Comparison of ENCODE assay signal across 13 cellular contexts in genomic region chr17:65183736-65184135, GRCh38. TPM values are rescaled to one million over a fixed set of nuclear protein-coding genes. Genes with fewer than 3 reads are reported as not detected.
DNase-seq lines count a peak whose midpoint lies in the region; ATAC-seq and TF ChIP-seq lines count a peak whose summit lies in the region.
"Had no signal": no experiment of that assay in that cellular context is flagged by ENCODE, and none has a peak within 500 bp of the region (broad histone marks: within the 10 kb centered on the region; RNA-seq: fewer than 3 reads in every experiment).

No MANE protein-coding gene starts in this region.

- peaks cover 63% of the 10 kb centered on the region for H3K4me1 Mint-ChIP-seq in nephron progenitor cell

- H4K20me1 ChIP-seq in DOHH2 (ENCODE audit: control insufficient read depth, insufficient read depth, low read depth, low read length), result no peaks in the 10 kb centered on the region

- peaks cover 10% of the 10 kb centered on the region for H3K36me3 ChIP-seq in DOHH2 (ENCODE audit: control insufficient read depth, low read length)
- no peaks in the 10 kb centered on the region for H3K36me3 ChIP-seq in spleen

- H3K36me3 Mint-ChIP-seq in nephron progenitor cell (ENCODE audit: low read depth), result no peaks in the 10 kb centered on the region
- H3K36me3 Mint-ChIP-seq: activated naive CD8-positive, alpha-beta T cell treated with anti-CD3 and anti-CD28 coated beads for 36 hours had no signal

- H3K27ac Mint-ChIP-seq in nephron progenitor cell, result peak overlapping the region; percentile 74
- H3K27ac Mint-ChIP-seq: activated naive CD8-positive, alpha-beta T cell treated with anti-CD3 and anti-CD28 coated beads for 36 hours had no signal

- 0 out of 2 replicates have a peak overlapping the region, but pooled peaks have one; percentile 98 for H3K27ac ChIP-seq in DOHH2 (ENCODE audit: low read depth, low read length)
- H3K27ac ChIP-seq in spleen, result peak overlapping the region in 1 of 8 donors; percentile 14

- H3K79me2 ChIP-seq in DOHH2 (ENCODE audit: control insufficient read depth, low read length), result no peaks in the 10 kb centered on the region

- H3K27me3 Mint-ChIP-seq in nephron progenitor cell (ENCODE audit: low read depth, poor library complexity), result peaks cover 25% of the 10 kb centered on the region

- peaks cover 34% of the 10 kb centered on the region for H3F3A ChIP-seq in DOHH2 (ENCODE audit: control insufficient read depth, insufficient read depth)

- intact Hi-C loops in left ventricle myocardium superior (cut with micrococcal nuclease) (no loop called here), spleen (cut with DNase I; ENCODE audit: low total_unique reads) (no loop called here)

- ATAC-seq in HG02840 (IDR thresholded peaks at IDR 0.05; ENCODE audit: low FRiP score, unreplicated experiment) (no peak), left ventricle myocardium superior (no peak)
- ATAC-seq: activated CD4-positive, CD25-positive, alpha-beta regulatory T cell treated with anti-CD3 and anti-CD28 coated beads, Interleukin-2, amount 50 U/mL, for 24 hours; naive thymus-derived CD4-positive, alpha-beta T cell had no signal

- H3K4me1 ChIP-seq in DOHH2 (ENCODE audit: control insufficient read depth, low read length) (peaks cover 91% of the 10 kb centered on the region), spleen (peaks cover 0 to 38% (median 19%) of the 10 kb centered on the region in 6 donors)

- 58 to 75% (median 67%) methylated on average over 6 of the region's 6 CpGs for WGBS in spleen, 5 donors

- H3K9me2 ChIP-seq in DOHH2 (replicated peaks; ENCODE audit: control insufficient read depth, low read length), result no peaks in the 10 kb centered on the region

- H3K9me3 Mint-ChIP-seq in nephron progenitor cell, result peaks cover 11% of the 10 kb centered on the region
- H3K9me3 Mint-ChIP-seq: activated naive CD8-positive, alpha-beta T cell treated with anti-CD3 and anti-CD28 coated beads for 36 hours had no signal

- H3K4me3 Mint-ChIP-seq in nephron progenitor cell, result peak overlapping the region; percentile 35
- H3K4me3 Mint-ChIP-seq: activated naive CD8-positive, alpha-beta T cell treated with anti-CD3 and anti-CD28 coated beads for 36 hours; naive thymus-derived CD4-positive, alpha-beta T cell had no signal

- TF ChIP-seq CTCF in DOHH2 (IDR thresholded peaks at IDR 0.05; ENCODE audit: low read depth, low read length, poor library complexity, severe bottlenecking) (no peak), epithelial cell of esophagus (IDR thresholded peaks at IDR 0.05; ENCODE audit: insufficient read depth, low read depth, low read length, missing control alignments) (no peak), nephron progenitor cell (IDR thresholded peaks at IDR 0.05) (no peak), spleen (IDR thresholded peaks at IDR 0.05 in 8 of 11, conservative IDR thresholded peaks at IDR 0.05 in 3 of 11) (no peak)

- no peaks in the 10 kb centered on the region for H3K9me3 ChIP-seq in DOHH2 (ENCODE audit: control insufficient read depth, insufficient read depth, low read length)
- no peaks in the 10 kb centered on the region for H3K9me3 ChIP-seq in spleen

- TF ChIP-seq POLR2A in spleen (IDR thresholded peaks at IDR 0.05), result no peak

- peak; percentile 16 for DNase-seq in NCI-H226
- peak; percentile 8 for DNase-seq in epithelial cell of esophagus (ENCODE audit: low read depth)
- DNase-seq in nephron progenitor cell, result no peak
- no peak for DNase-seq in left ventricle myocardium superior
- no peak for DNase-seq in Ammon's horn (ENCODE audit: low spot score)
- DNase-seq in spleen, result no peak
- DNase-seq: activated naive CD8-positive, alpha-beta T cell treated with anti-CD3 and anti-CD28 coated beads for 36 hours; naive thymus-derived CD4-positive, alpha-beta T cell; NCI-H1105; OCI-M1 had no signal

- H3K4me3 ChIP-seq in DOHH2 (ENCODE audit: low read length) (no peak overlapping the region), epithelial cell of esophagus (ENCODE audit: low read length) (no peak overlapping the region), spleen (no peak overlapping the region)

- H3K27me3 ChIP-seq in DOHH2 (ENCODE audit: control insufficient read depth, low read length), result no peaks in the 10 kb centered on the region
- no peaks in the 10 kb centered on the region for H3K27me3 ChIP-seq in spleen (replicated peaks in 1 of 7)

- peak overlapping the region; percentile 87; the same call in 1 of the 2 replicates for H3K4me2 ChIP-seq in DOHH2 (ENCODE audit: low read length)

RNA-seq across cellular contexts. Expression of gene RGS9, which starts 46.6 kb away (rescaled TPM):
- total RNA-seq in left ventricle myocardium superior (2.0 TPM), spleen (1 to 10 TPM; 5.5 to 9.2 (median 7.5) TPM)
- 1 to 10 TPM; 6.6 to 9.6 (median 6.8) TPM for polyA plus RNA-seq in spleen
- polyA plus RNA-seq: naive thymus-derived CD4-positive, alpha-beta T cell had no signal

Comparison
In these comparisons a context has a peak if more than half of its experiments do, and no peak if none do; other contexts are left out.
1. DNase-seq: peak in NCI-H226 (single experiment) and epithelial cell of esophagus (single experiment); none in nephron progenitor cell (single experiment), left ventricle myocardium superior (single experiment), Ammon's horn (single experiment) and spleen (single experiment).